Comparison of ENCODE assay signal across 33 cellular contexts in the genomic region with DNA sequence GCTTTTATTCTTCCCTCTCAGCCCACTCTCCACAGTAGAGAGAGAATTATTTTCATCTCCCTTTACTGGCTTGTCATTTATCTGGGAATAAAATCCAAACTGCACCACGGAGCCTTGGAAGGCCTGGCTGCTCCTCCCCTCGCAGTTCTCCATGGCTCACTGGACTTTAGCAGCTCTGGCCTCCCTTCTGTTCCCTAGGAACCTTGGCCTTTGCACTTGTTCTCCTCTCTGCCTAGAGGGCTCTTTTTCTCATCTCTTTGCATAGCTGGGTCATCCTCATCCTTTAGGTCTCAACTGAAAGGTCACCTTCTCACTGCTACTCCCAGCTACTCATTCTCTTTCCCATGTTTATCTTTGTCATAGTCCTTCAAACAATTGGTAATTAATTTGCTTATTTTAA.
"Had no signal": no experiment of that assay in that cellular context is flagged by ENCODE, and none has a peak within 500 bp of the region (broad histone marks: within the 10 kb centered on the region; RNA-seq: fewer than 3 reads in every experiment).

No MANE protein-coding gene starts in this region.

- H3K27ac Mint-ChIP-seq: activated B cell treated with CpG ODN at 0.5 μM for 24 hours; activated CD4-positive, alpha-beta memory T cell treated with anti-CD3 and anti-CD28 coated beads for 36 hours; activated CD8-positive, alpha-beta memory T cell treated with anti-CD3 and anti-CD28 coated beads, Interleukin-2, amount 10 ng/mL, durations not matched to agents 7 days and 5 days; activated naive CD8-positive, alpha-beta T cell treated with anti-CD3 and anti-CD28 coated beads, Interleukin-2, amount 10 ng/mL, durations not matched to agents 7 days and 5 days; brain; T-cell had no signal

- ATAC-seq: activated CD8-positive, alpha-beta memory T cell treated with anti-CD3 and anti-CD28 coated beads, Interleukin-2, amount 10 ng/mL, durations not matched to agents 7 days and 5 days; K562; Panc1; SK-N-SH treated with all-trans-retinoic acid at 6 μM for 48 hours; T-cell had no signal

- H3K27ac ChIP-seq: adrenal gland, VCaP had no signal

- DNase-seq: activated B cell treated with CpG ODN at 0.5 μM for 24 hours; activated CD4-positive, alpha-beta memory T cell treated with anti-CD3 and anti-CD28 coated beads for 36 hours; activated CD4-positive, alpha-beta T cell treated with anti-CD3 and anti-CD28 coated beads for 4 hours; activated CD4-positive, alpha-beta T cell treated with anti-CD3 and anti-CD28 coated beads, Interleukin-2, amount 50 U/mL, for 1 hour; activated CD4-positive, CD25-positive, alpha-beta regulatory T cell treated with anti-CD3 and anti-CD28 coated beads, Interleukin-2, amount 50 U/mL, for 72 hours; activated CD8-positive, alpha-beta memory T cell treated with anti-CD3 and anti-CD28 coated beads, Interleukin-2, amount 10 ng/mL, durations not matched to agents 7 days and 5 days; activated CD8-positive, alpha-beta memory T cell treated with anti-CD3 and anti-CD28 coated beads, Interleukin-2, amount 50 U/mL, for 48 hours; activated effector memory CD4-positive, alpha-beta T cell treated with Interleukin-2 at 50 U/mL for 16 hours; activated naive CD4-positive, alpha-beta T cell; activated naive CD4-positive, alpha-beta T cell treated with anti-CD3 and anti-CD28 coated beads, Interleukin-2, amount 50 U/mL, for 16 hours; activated naive CD8-positive, alpha-beta T cell treated with anti-CD3 and anti-CD28 coated beads, Interleukin-2, amount 10 ng/mL, durations not matched to agents 7 days and 5 days; activated T-cell treated with anti-CD3 and anti-CD28 coated beads, Interleukin-2, amount 50 U/mL, for 48 hours; adrenal gland; IMR-90; NCI-H1105; NCI-H1417 treated with DMSO at 0.1 percent for 48 hours; NCI-H187 treated with DMSO at 0.1 percent for 48 hours; NCI-H2081 treated with DMSO at 0.1 percent for 48 hours; NCI-H226; NCI-H446 treated with DMSO at 0.1 percent for 48 hours; NCI-H524; NCI-H69; NCI-H82; SHP77; T-cell; T-helper 2 cell; T-helper 9 cell had no signal

- H3K9me3 ChIP-seq: adrenal gland had no signal

- H3K9me3 Mint-ChIP-seq: activated B cell treated with CpG ODN at 0.5 μM for 24 hours; activated CD4-positive, alpha-beta memory T cell treated with anti-CD3 and anti-CD28 coated beads for 36 hours; brain; T-cell had no signal

- H3K4me3 Mint-ChIP-seq: activated B cell treated with CpG ODN at 0.5 μM for 24 hours; activated CD4-positive, alpha-beta memory T cell treated with anti-CD3 and anti-CD28 coated beads for 36 hours; activated CD8-positive, alpha-beta memory T cell treated with anti-CD3 and anti-CD28 coated beads, Interleukin-2, amount 10 ng/mL, durations not matched to agents 7 days and 5 days; activated naive CD8-positive, alpha-beta T cell treated with anti-CD3 and anti-CD28 coated beads, Interleukin-2, amount 10 ng/mL, durations not matched to agents 7 days and 5 days; brain; T-cell had no signal

- H3K27me3 Mint-ChIP-seq: activated B cell treated with CpG ODN at 0.5 μM for 24 hours; activated CD4-positive, alpha-beta memory T cell treated with anti-CD3 and anti-CD28 coated beads for 36 hours; activated CD8-positive, alpha-beta memory T cell treated with anti-CD3 and anti-CD28 coated beads, Interleukin-2, amount 10 ng/mL, durations not matched to agents 7 days and 5 days; activated naive CD8-positive, alpha-beta T cell treated with anti-CD3 and anti-CD28 coated beads, Interleukin-2, amount 10 ng/mL, durations not matched to agents 7 days and 5 days; brain; T-cell had no signal

- H3K36me3 ChIP-seq: adrenal gland had no signal

- H3K27me3 ChIP-seq: adrenal gland had no signal

- H3K4me3 ChIP-seq: adrenal gland, K562 had no signal

- FAIRE-seq: bronchial epithelial cell, K562 had no signal
